8 cellular contexts compared by ENCODE assay signal in the genomic region with DNA sequence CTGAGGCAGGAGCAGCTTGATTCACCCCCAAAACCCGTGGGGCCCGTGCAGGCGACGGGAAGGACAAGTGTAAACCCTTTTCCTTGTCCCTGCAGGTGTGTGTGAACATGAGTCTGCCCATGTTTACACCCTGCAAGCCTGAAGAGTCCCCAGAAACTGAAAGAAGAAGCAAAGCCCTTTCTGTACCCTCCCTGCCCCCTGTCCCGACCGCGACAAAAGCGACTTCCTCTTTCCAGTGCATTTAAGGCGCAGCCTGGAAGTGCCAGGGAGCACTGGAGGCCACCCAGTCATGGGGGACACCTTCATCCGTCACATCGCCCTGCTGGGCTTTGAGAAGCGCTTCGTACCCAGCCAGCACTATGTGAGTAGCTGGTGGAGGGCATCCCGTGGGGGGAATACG.
A peak's percentile ranks its signal among the peaks of the same experiment; 100 is the strongest.
DNase-seq lines count a peak whose midpoint lies in the region; ATAC-seq and TF ChIP-seq lines count a peak whose summit lies in the region.
"Not testable (repeated sequence)": the region's sequence is repeated elsewhere in the genome, so short reads cannot be mapped to it uniquely, and the experiment has no call there.

No MANE protein-coding gene starts in this region.

- not testable (repeated sequence) for H3K4me1 Mint-ChIP-seq in activated B cell treated with CpG ODN at 0.5 μM for 24 hours

- not testable (repeated sequence) for H3K27ac Mint-ChIP-seq in activated B cell treated with CpG ODN at 0.5 μM for 24 hours

- H3K9me3 Mint-ChIP-seq in activated B cell treated with CpG ODN at 0.5 μM for 24 hours: not testable (repeated sequence)

- POLR2A ChIA-PET in activated B cell treated with CpG ODN at 0.5 μM for 24 hours (lab: Charles Lee): not testable (repeated sequence)

- TF ChIP-seq CTCF in activated B cell treated with CpG ODN at 0.5 μM for 24 hours (IDR thresholded peaks at IDR 0.05): not testable (repeated sequence)

- not testable (repeated sequence) for DNase-seq in activated B cell treated with CpG ODN at 0.5 μM for 24 hours; left colon; stimulated activated naive CD8-positive, alpha-beta T cell treated with anti-CD3 and anti-CD28 coated beads, Interleukin-15, Interleukin-2, amounts not matched to agents 100 U/mL and 50 U/mL, for 24 hours

- H3K4me3 Mint-ChIP-seq in activated B cell treated with CpG ODN at 0.5 μM for 24 hours: not testable (repeated sequence)

- CTCF ChIA-PET in activated B cell treated with CpG ODN at 0.5 μM for 24 hours (lab: Charles Lee): not testable (repeated sequence)

- H3K36me3 Mint-ChIP-seq in activated B cell treated with CpG ODN at 0.5 μM for 24 hours (ENCODE audit: low read depth): not testable (repeated sequence)

- peak; percentile 86 for ATAC-seq in GM18517 (IDR thresholded peaks at IDR 0.05; ENCODE audit: unreplicated experiment)
- peak; percentile 80 for ATAC-seq in GM19395 (IDR thresholded peaks at IDR 0.05; ENCODE audit: unreplicated experiment)
- ATAC-seq in GM21717 (IDR thresholded peaks at IDR 0.05; ENCODE audit: unreplicated experiment): peak; percentile 77
- ATAC-seq in HG02885 (IDR thresholded peaks at IDR 0.05; ENCODE audit: poor library complexity, unreplicated experiment): peak; percentile 88
- ATAC-seq in HG03196 (IDR thresholded peaks at IDR 0.05; ENCODE audit: unreplicated experiment): peak; percentile 78
- ATAC-seq in activated B cell treated with CpG ODN at 0.5 μM for 24 hours (ENCODE audit: low read depth): peak; percentile 93
- peak; percentile 50 for ATAC-seq in left colon
- ATAC-seq in stimulated activated naive CD8-positive, alpha-beta T cell treated with anti-CD3 and anti-CD28 coated beads, Interleukin-15, Interleukin-2, amounts not matched to agents 100 U/mL and 50 U/mL, for 24 hours: peak; percentile 62

- intact Hi-C loops in activated B cell treated with CpG ODN at 0.5 μM for 24 hours (cut with micrococcal nuclease); left colon (cut with DNase I, micrococcal nuclease): not testable (repeated sequence)

- not testable (repeated sequence) for H3K27me3 Mint-ChIP-seq in activated B cell treated with CpG ODN at 0.5 μM for 24 hours
